ENCODE assay signal across 22 cellular contexts in genomic region chr1:41935226-41935625, GRCh38. TPM values are rescaled to one million over a fixed set of nuclear protein-coding genes. Genes with fewer than 3 reads are reported as not detected.
DNase-seq lines count a peak whose midpoint lies in the region; ATAC-seq and TF ChIP-seq lines count a peak whose summit lies in the region.
"Had no signal": no experiment of that assay in that cellular context is flagged by ENCODE, and none has a peak within 500 bp of the region (broad histone marks: within the 10 kb centered on the region; RNA-seq: fewer than 3 reads in every experiment).

No MANE protein-coding gene starts in this region.

- no peak overlapping the region for H3K27ac ChIP-seq in mesenchymal stem cell (ENCODE audit: low read length, poor library complexity, severe bottlenecking)
- no peak overlapping the region for H3K27ac ChIP-seq in CD8-positive, alpha-beta memory T cell (ENCODE audit: low read depth, low read length)
- H3K27ac ChIP-seq: parathyroid adenoma, SK-N-MC, thyroid gland had no signal

- no peaks in the 10 kb centered on the region for H3K9me3 Mint-ChIP-seq in CD8-positive, alpha-beta memory T cell
- H3K9me3 Mint-ChIP-seq in activated T-helper 17 cell treated with anti-CD3 and anti-CD28 coated beads, Interleukin-2, amount 50 U/mL, for 72 hours: no peaks in the 10 kb centered on the region
- H3K9me3 Mint-ChIP-seq: dendritic cell treated with granulocyte-macrophage colony-stimulating factor and Interleukin-4, amounts not matched to agents 40 ng/mL and 50 ng/mL, for 4 days; stimulated activated effector memory CD8-positive, alpha-beta T cell treated with anti-CD3 and anti-CD28 coated beads, Interleukin-12 subunit alpha, Interleukin-12 subunit beta, amount 100 ng/mL, for 72 hours had no signal

- CTCF ChIA-PET in CD8-positive, alpha-beta memory T cell (lab: Charles Lee): no interaction called here

- no peak overlapping the region for H3K27ac Mint-ChIP-seq in CD8-positive, alpha-beta memory T cell
- no peak overlapping the region for H3K27ac Mint-ChIP-seq in activated T-helper 17 cell treated with anti-CD3 and anti-CD28 coated beads, Interleukin-2, amount 50 U/mL, for 72 hours
- H3K27ac Mint-ChIP-seq: activated CD4-positive, alpha-beta T cell treated with anti-CD3 and anti-CD28 coated beads, Interleukin-2, amount 10 ng/mL, durations not matched to agents 24 days and 14 days; dendritic cell treated with granulocyte-macrophage colony-stimulating factor and Interleukin-4, amounts not matched to agents 40 ng/mL and 50 ng/mL, for 4 days; stimulated activated effector memory CD8-positive, alpha-beta T cell treated with anti-CD3 and anti-CD28 coated beads, Interleukin-12 subunit alpha, Interleukin-12 subunit beta, amount 100 ng/mL, for 72 hours had no signal

- in situ Hi-C loops in GM13977 (cut with MboI; ENCODE audit: low pct_unique_long_range_greater_than_20kb, low sequenced_read_pairs, unreplicated experiment): no loop called here

- H3K36me3 ChIP-seq in mesenchymal stem cell (ENCODE audit: control insufficient read depth in 1 of 2, insufficient read depth in 2 of 2, low read depth in 1 of 2, low read length in 2 of 2): no peaks in the 10 kb centered on the region
- H3K36me3 ChIP-seq in CD8-positive, alpha-beta memory T cell (ENCODE audit: insufficient read depth, low read length): no peaks in the 10 kb centered on the region
- H3K36me3 ChIP-seq: thyroid gland had no signal

- no peak overlapping the region for H3K4me2 ChIP-seq in mesenchymal stem cell (ENCODE audit: low read length, poor library complexity, severe bottlenecking)

- no peak overlapping the region for H2BK15ac ChIP-seq in mesenchymal stem cell (ENCODE audit: low read depth, poor library complexity, severe bottlenecking)

- no peak overlapping the region for H2BK5ac ChIP-seq in mesenchymal stem cell (ENCODE audit: low read depth, low read length, poor library complexity, severe bottlenecking)

- H3K4me1 Mint-ChIP-seq in CD8-positive, alpha-beta memory T cell: peaks cover 0 to 10% (median 1%) of the 10 kb centered on the region in 3 donors
- H3K4me1 Mint-ChIP-seq in activated T-helper 17 cell treated with anti-CD3 and anti-CD28 coated beads, Interleukin-2, amount 50 U/mL, for 72 hours: peaks cover 18% of the 10 kb centered on the region

- H3K23ac ChIP-seq in mesenchymal stem cell (ENCODE audit: low read length in 2 of 2): no peak overlapping the region

- no peak overlapping the region for H3K18ac ChIP-seq in mesenchymal stem cell (ENCODE audit: low read depth in 1 of 2, low read length in 2 of 2)

- peak; percentile 19 for DNase-seq in DMS153 treated with DMSO at 0.1 percent for 48 hours (lab: John Stamatoyannopoulos, UW; ENCODE audit: unreplicated experiment)
- DNase-seq in M059J (ENCODE audit: low read depth): peak; percentile 89
- peak; percentile 38 for DNase-seq in choroid plexus epithelial cell (ENCODE audit: low read depth)
- peak; percentile 23 for DNase-seq in mesenchymal stem cell
- DNase-seq in CD8-positive, alpha-beta memory T cell: no peak
- no peak for DNase-seq in DMS114 treated with DMSO at 0.1 percent for 48 hours (lab: John Stamatoyannopoulos, UW; ENCODE audit: unreplicated experiment)
- no peak for DNase-seq in GM13977 (ENCODE audit: low spot score)
- DNase-seq: activated CD4-positive, alpha-beta T cell treated with anti-CD3 and anti-CD28 coated beads, Interleukin-2, amount 10 ng/mL, durations not matched to agents 24 days and 14 days; activated naive CD4-positive, alpha-beta T cell treated with anti-CD3 and anti-CD28 coated beads, Interleukin-2, amount 50 U/mL, for 16 hours; C1 segment of cervical spinal cord; DND-41; erythroblast; hippocampal formation; left cardiac atrium; NCI-H226; thyroid gland had no signal

- H3K9me3 ChIP-seq in mesenchymal stem cell (ENCODE audit: control insufficient read depth, low read length): peaks cover 14% of the 10 kb centered on the region
- H3K9me3 ChIP-seq in CD8-positive, alpha-beta memory T cell (ENCODE audit: low read length): no peaks in the 10 kb centered on the region
- H3K9me3 ChIP-seq: thyroid gland had no signal

- H3K36me3 Mint-ChIP-seq in CD8-positive, alpha-beta memory T cell: peaks cover 0 to 2% (median 1%) of the 10 kb centered on the region in 3 donors
- no peaks in the 10 kb centered on the region for H3K36me3 Mint-ChIP-seq in activated T-helper 17 cell treated with anti-CD3 and anti-CD28 coated beads, Interleukin-2, amount 50 U/mL, for 72 hours (ENCODE audit: low read depth)
- H3K36me3 Mint-ChIP-seq: brain; stimulated activated effector memory CD8-positive, alpha-beta T cell treated with anti-CD3 and anti-CD28 coated beads, Interleukin-12 subunit alpha, Interleukin-12 subunit beta, amount 100 ng/mL, for 72 hours had no signal

- H3K4ac ChIP-seq in mesenchymal stem cell (ENCODE audit: low read depth in 1 of 2, low read length in 2 of 2): no peak overlapping the region

- H4K91ac ChIP-seq in mesenchymal stem cell (ENCODE audit: low read length): no peak overlapping the region

- no peak overlapping the region for H3K4me3 Mint-ChIP-seq in CD8-positive, alpha-beta memory T cell
- no peak overlapping the region for H3K4me3 Mint-ChIP-seq in activated T-helper 17 cell treated with anti-CD3 and anti-CD28 coated beads, Interleukin-2, amount 50 U/mL, for 72 hours
- H3K4me3 Mint-ChIP-seq: activated CD4-positive, alpha-beta T cell treated with anti-CD3 and anti-CD28 coated beads, Interleukin-2, amount 10 ng/mL, durations not matched to agents 24 days and 14 days; brain; dendritic cell treated with granulocyte-macrophage colony-stimulating factor and Interleukin-4, amounts not matched to agents 40 ng/mL and 50 ng/mL, for 4 days; stimulated activated effector memory CD8-positive, alpha-beta T cell treated with anti-CD3 and anti-CD28 coated beads, Interleukin-12 subunit alpha, Interleukin-12 subunit beta, amount 100 ng/mL, for 72 hours had no signal

- TF ChIP-seq CTCF in choroid plexus epithelial cell (conservative IDR thresholded peaks at IDR 0.05; ENCODE audit: low read depth, low read length): no peak
- no peak for TF ChIP-seq CTCF in GM13977 (IDR thresholded peaks at IDR 0.05; ENCODE audit: extremely low read depth, insufficient read depth, missing control alignments)

- WGBS in mesenchymal stem cell: no CpG with 5 or more reads among the region's 1 CpG

- no peaks in the 10 kb centered on the region for H3K4me1 ChIP-seq in mesenchymal stem cell (ENCODE audit: control insufficient read depth, insufficient read depth, low read depth, low read length)
- no peaks in the 10 kb centered on the region for H3K4me1 ChIP-seq in CD8-positive, alpha-beta memory T cell (ENCODE audit: insufficient read depth, low read length)
- H3K4me1 ChIP-seq: parathyroid adenoma, thyroid gland had no signal

- no peak for ATAC-seq in activated T-helper 17 cell treated with anti-CD3 and anti-CD28 coated beads, Interleukin-2, amount 50 U/mL, for 72 hours (replicated peaks)
- ATAC-seq: left cardiac atrium had no signal

- no peak overlapping the region for H3K9ac ChIP-seq in mesenchymal stem cell (ENCODE audit: low read length)
- H3K9ac ChIP-seq: parathyroid adenoma had no signal

- H4K8ac ChIP-seq in mesenchymal stem cell (ENCODE audit: low read length): no peak overlapping the region

- H3K27me3 ChIP-seq in mesenchymal stem cell (ENCODE audit: control insufficient read depth in 1 of 2, insufficient read depth in 1 of 2, low read length in 2 of 2): no peaks in the 10 kb centered on the region
- no peaks in the 10 kb centered on the region for H3K27me3 ChIP-seq in CD8-positive, alpha-beta memory T cell (ENCODE audit: insufficient read depth, low read length, poor library complexity, severe bottlenecking)
- H3K27me3 ChIP-seq: thyroid gland had no signal

- H2AK5ac ChIP-seq in mesenchymal stem cell (ENCODE audit: low read length, severe bottlenecking): no peak overlapping the region

- no peak overlapping the region for H2AFZ ChIP-seq in mesenchymal stem cell (ENCODE audit: low read depth, low read length)
- H2AFZ ChIP-seq: parathyroid adenoma had no signal

- peaks cover 6% of the 10 kb centered on the region for H3K79me1 ChIP-seq in mesenchymal stem cell (replicated peaks; ENCODE audit: low read length, poor library complexity, severe bottlenecking)

- H3K4me3 ChIP-seq in choroid plexus epithelial cell (ENCODE audit: low read depth, low read length) (no peak overlapping the region), mesenchymal stem cell (ENCODE audit: insufficient read depth in 1 of 2, low read depth in 1 of 2, low read length in 2 of 2) (no peak overlapping the region)
- no peak overlapping the region for H3K4me3 ChIP-seq in CD8-positive, alpha-beta memory T cell (ENCODE audit: low read length)
- H3K4me3 ChIP-seq: SK-N-MC, thyroid gland had no signal

- POLR2A ChIA-PET in CD8-positive, alpha-beta memory T cell (lab: Charles Lee): no interaction called here

- no peak overlapping the region for H2BK120ac ChIP-seq in mesenchymal stem cell (ENCODE audit: low read depth, low read length)

- no peaks in the 10 kb centered on the region for H3K27me3 Mint-ChIP-seq in CD8-positive, alpha-beta memory T cell
- no peaks in the 10 kb centered on the region for H3K27me3 Mint-ChIP-seq in activated T-helper 17 cell treated with anti-CD3 and anti-CD28 coated beads, Interleukin-2, amount 50 U/mL, for 72 hours

- H3K14ac ChIP-seq in mesenchymal stem cell (ENCODE audit: low read length in 2 of 2): no peak overlapping the region

- H2BK12ac ChIP-seq in mesenchymal stem cell (ENCODE audit: low read length in 2 of 2): no peak overlapping the region

RNA-seq across cellular contexts. Expression of gene HIVEP3, which starts 16.5 kb away (rescaled TPM):
- 4.2 and 10.0 TPM in 2 replicates for total RNA-seq in M059J (2014; rRNA removed; shearing (Covaris generic))
- 3.5 TPM for polyA plus RNA-seq in mesenchymal stem cell (2013, experiment 1 of 2)
- 3.6 TPM for polyA plus RNA-seq in mesenchymal stem cell (2013, experiment 2 of 2)
- total RNA-seq in CD8-positive, alpha-beta memory T cell: 10 to 100 TPM; 23.0 to 24.0 TPM
- polyA plus RNA-seq in CD8-positive, alpha-beta memory T cell: 15.1 TPM
- total RNA-seq in activated T-helper 17 cell treated with anti-CD3 and anti-CD28 coated beads, Interleukin-2, amount 50 U/mL, for 72 hours: 10 to 100 TPM in 1 of 2 donors, 1 to 10 TPM in 1; 8.0 to 27.6 TPM

Comparison
In these comparisons a context has a peak if more than half of its experiments do, and no peak if none do; other contexts are left out.
1. DNase-seq: peak in DMS153 treated with DMSO at 0.1 percent for 48 hours (single experiment), M059J (single experiment), choroid plexus epithelial cell (single experiment) and mesenchymal stem cell (single experiment); none in CD8-positive, alpha-beta memory T cell (0 of 5), DMS114 treated with DMSO at 0.1 percent for 48 hours (single experiment) and GM13977 (single experiment).